ENCODE assay signal across 1 cellular context in genomic region chr1:31410871-31411270, GRCh38.
TF ChIP-seq lines count a peak whose summit lies in the region.

No MANE protein-coding gene starts in this region.

TF ChIP-seq in WTC11, 78 proteins besides CTCF, POLR2A, EP300 and RAD21:
- TF ChIP-seq, protein P1, sequence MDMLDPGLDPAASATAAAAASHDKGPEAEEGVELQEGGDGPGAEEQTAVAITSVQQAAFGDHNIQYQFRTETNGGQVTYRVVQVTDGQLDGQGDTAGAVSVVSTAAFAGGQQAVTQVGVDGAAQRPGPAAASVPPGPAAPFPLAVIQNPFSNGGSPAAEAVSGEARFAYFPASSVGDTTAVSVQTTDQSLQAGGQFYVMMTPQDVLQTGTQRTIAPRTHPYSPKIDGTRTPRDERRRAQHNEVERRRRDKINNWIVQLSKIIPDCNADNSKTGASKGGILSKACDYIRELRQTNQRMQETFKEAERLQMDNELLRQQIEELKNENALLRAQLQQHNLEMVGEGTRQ (CRISPR knock-in tag; IDR thresholded peaks at IDR 0.05), result no peak
- TF ChIP-seq ZNF263 (CRISPR knock-in tag; IDR thresholded peaks at IDR 0.05; ENCODE audit: low read depth) (no peak), MAX (CRISPR knock-in tag; IDR thresholded peaks at IDR 0.05) (no peak), GTF2I (CRISPR knock-in tag; conservative IDR thresholded peaks at IDR 0.05) (no peak), FOXJ3 (CRISPR knock-in tag; IDR thresholded peaks at IDR 0.05; ENCODE audit: borderline replicate concordance) (no peak)
- TF ChIP-seq, protein P2, sequence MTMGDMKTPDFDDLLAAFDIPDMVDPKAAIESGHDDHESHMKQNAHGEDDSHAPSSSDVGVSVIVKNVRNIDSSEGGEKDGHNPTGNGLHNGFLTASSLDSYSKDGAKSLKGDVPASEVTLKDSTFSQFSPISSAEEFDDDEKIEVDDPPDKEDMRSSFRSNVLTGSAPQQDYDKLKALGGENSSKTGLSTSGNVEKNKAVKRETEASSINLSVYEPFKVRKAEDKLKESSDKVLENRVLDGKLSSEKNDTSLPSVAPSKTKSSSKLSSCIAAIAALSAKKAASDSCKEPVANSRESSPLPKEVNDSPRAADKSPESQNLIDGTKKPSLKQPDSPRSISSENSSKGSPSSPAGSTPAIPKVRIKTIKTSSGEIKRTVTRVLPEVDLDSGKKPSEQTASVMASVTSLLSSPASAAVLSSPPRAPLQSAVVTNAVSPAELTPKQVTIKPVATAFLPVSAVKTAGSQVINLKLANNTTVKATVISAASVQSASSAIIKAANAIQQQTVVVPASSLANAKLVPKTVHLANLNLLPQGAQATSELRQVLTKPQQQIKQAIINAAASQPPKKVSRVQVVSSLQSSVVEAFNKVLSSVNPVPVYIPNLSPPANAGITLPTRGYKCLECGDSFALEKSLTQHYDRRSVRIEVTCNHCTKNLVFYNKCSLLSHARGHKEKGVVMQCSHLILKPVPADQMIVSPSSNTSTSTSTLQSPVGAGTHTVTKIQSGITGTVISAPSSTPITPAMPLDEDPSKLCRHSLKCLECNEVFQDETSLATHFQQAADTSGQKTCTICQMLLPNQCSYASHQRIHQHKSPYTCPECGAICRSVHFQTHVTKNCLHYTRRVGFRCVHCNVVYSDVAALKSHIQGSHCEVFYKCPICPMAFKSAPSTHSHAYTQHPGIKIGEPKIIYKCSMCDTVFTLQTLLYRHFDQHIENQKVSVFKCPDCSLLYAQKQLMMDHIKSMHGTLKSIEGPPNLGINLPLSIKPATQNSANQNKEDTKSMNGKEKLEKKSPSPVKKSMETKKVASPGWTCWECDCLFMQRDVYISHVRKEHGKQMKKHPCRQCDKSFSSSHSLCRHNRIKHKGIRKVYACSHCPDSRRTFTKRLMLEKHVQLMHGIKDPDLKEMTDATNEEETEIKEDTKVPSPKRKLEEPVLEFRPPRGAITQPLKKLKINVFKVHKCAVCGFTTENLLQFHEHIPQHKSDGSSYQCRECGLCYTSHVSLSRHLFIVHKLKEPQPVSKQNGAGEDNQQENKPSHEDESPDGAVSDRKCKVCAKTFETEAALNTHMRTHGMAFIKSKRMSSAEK (CRISPR knock-in tag; IDR thresholded peaks at IDR 0.05; ENCODE audit: borderline replicate concordance), result no peak
- TF ChIP-seq, protein P3, sequence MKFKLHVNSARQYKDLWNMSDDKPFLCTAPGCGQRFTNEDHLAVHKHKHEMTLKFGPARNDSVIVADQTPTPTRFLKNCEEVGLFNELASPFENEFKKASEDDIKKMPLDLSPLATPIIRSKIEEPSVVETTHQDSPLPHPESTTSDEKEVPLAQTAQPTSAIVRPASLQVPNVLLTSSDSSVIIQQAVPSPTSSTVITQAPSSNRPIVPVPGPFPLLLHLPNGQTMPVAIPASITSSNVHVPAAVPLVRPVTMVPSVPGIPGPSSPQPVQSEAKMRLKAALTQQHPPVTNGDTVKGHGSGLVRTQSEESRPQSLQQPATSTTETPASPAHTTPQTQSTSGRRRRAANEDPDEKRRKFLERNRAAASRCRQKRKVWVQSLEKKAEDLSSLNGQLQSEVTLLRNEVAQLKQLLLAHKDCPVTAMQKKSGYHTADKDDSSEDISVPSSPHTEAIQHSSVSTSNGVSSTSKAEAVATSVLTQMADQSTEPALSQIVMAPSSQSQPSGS (CRISPR knock-in tag; IDR thresholded peaks at IDR 0.05; ENCODE audit: borderline replicate concordance, low read depth), result no peak
